8 cellular contexts compared by ENCODE assay signal in the genomic region with DNA sequence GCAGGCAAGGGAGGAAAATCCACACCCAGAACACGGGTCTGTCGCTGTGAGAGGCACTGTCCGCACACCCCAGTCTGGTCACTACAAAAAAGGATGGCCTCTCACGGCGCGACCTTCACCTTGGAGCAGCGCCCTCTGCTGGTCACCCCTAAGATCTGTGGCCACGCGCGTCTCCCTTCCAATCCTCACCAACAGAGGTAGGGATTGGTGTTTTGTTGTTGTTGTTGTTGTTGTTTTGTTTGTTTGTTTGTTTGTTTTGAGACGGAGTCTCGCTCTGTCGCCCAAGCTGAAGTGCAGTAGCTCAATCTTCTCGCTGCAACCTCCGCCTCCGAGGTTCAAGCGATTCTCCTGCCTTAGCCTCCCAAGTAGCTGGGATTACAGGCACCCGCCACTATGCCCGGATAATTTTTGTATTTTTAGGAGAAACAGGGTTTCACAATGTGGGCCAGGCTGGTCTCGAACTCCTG. TPM values are rescaled to one million over a fixed set of nuclear protein-coding genes. Genes with fewer than 3 reads are reported as not detected.
DNase-seq lines count a peak whose midpoint lies in the region; ATAC-seq, FAIRE-seq and TF ChIP-seq lines count a peak whose summit lies in the region.

No MANE protein-coding gene starts in this region.

- peaks cover 5% of the 10 kb centered on the region for H3K4me1 Mint-ChIP-seq in activated CD4-positive, alpha-beta memory T cell treated with anti-CD3 and anti-CD28 coated beads for 36 hours (ENCODE audit: low read depth)
- peaks cover 3% of the 10 kb centered on the region for H3K4me1 Mint-ChIP-seq in nephron

- H3K9me3 ChIP-seq in endothelial cell of umbilical vein (replicated peaks; ENCODE audit: control insufficient read depth, insufficient read depth, low read length) (no peaks in the 10 kb centered on the region), testis (no peaks in the 10 kb centered on the region)

- 41 to 50% methylated on average over 17 to 20 of the region's 20 CpGs for WGBS in testis, 2 donors

- H3K4me3 ChIP-seq in NB4 (ENCODE audit: low read depth, low read length) (no peak overlapping the region), endothelial cell of umbilical vein (replicated peaks in 1 of 3; ENCODE audit: insufficient read depth in 1 of 3, low read depth in 1 of 3, low read length in 3 of 3) (no peak overlapping the region), testis (peak overlapping the region in 1 of 2 donors; percentile 26)

- DNase-seq in NK-92 treated with Interleukin-12 subunit alpha and Interleukin-12 subunit beta, amount 100 ng/mL, for 24 hours (lab: John Stamatoyannopoulos, UW) = peak; percentile 13
- DNase-seq in NK-92 (lab: John Stamatoyannopoulos, UW; ENCODE audit: unreplicated experiment) (no peak), NB4 (ENCODE audit: low read depth) (peak; percentile 60), endothelial cell of umbilical vein (ENCODE audit: low read depth, low spot score) (peak; percentile 26), testis (peak; percentile 77)
- peak; percentile 80 for DNase-seq in activated CD4-positive, alpha-beta memory T cell treated with anti-CD3 and anti-CD28 coated beads for 36 hours

- H3K9ac ChIP-seq in endothelial cell of umbilical vein (replicated peaks; ENCODE audit: extremely low read depth, insufficient read depth, low read length) = no peak overlapping the region

- intact Hi-C loops in activated CD4-positive, alpha-beta memory T cell treated with anti-CD3 and anti-CD28 coated beads for 36 hours (cut with micrococcal nuclease) = loop anchor here (1.0 to 5.0 kb wide), 2 partner anchors 15 to 49 kb away; partner anchors contain the start of gene C17orf58
- intact Hi-C loops in endothelial cell of umbilical vein (cut with micrococcal nuclease) = loop anchor here (1.0 kb wide), 3 partner anchors 16 to 211 kb away; no protein-coding TSS in a partner anchor
- intact Hi-C loops in testis (cut with DNase I; ENCODE audit: low total_unique reads) = no loop called here

- H3K27ac ChIP-seq in endothelial cell of umbilical vein (ENCODE audit: insufficient read depth, low read depth, low read length) = no peak overlapping the region
- no peak overlapping the region for H3K27ac ChIP-seq in testis

- dilution Hi-C loops in endothelial cell of umbilical vein (cut with MboI; ENCODE audit: extremely low pct_ligation_motif_present, low sequenced_read_pairs) = no loop called here

- no peak overlapping the region for H3K27ac Mint-ChIP-seq in activated CD4-positive, alpha-beta memory T cell treated with anti-CD3 and anti-CD28 coated beads for 36 hours
- no peak overlapping the region for H3K27ac Mint-ChIP-seq in nephron

- H3K79me2 ChIP-seq in endothelial cell of umbilical vein (ENCODE audit: control insufficient read depth, insufficient read depth, low read length) = no peaks in the 10 kb centered on the region

- H4K20me1 ChIP-seq in endothelial cell of umbilical vein (replicated peaks; ENCODE audit: control insufficient read depth, extremely low read depth, insufficient read depth, low read length) = no peaks in the 10 kb centered on the region

- no TSS peak for BruUV-seq in endothelial cell of umbilical vein (replicated peaks; lab: Mats Ljungman, UMichigan)

- no peaks in the 10 kb centered on the region for H3K36me3 Mint-ChIP-seq in activated CD4-positive, alpha-beta memory T cell treated with anti-CD3 and anti-CD28 coated beads for 36 hours
- no peaks in the 10 kb centered on the region for H3K36me3 Mint-ChIP-seq in nephron (ENCODE audit: low read depth)

- H2AFZ ChIP-seq in endothelial cell of umbilical vein (ENCODE audit: low read depth, low read length) = peak overlapping the region; percentile 41

- ATAC-seq in HG03378 (IDR thresholded peaks at IDR 0.05; ENCODE audit: unreplicated experiment) = no peak

- CTCF ChIA-PET in activated CD4-positive, alpha-beta memory T cell treated with anti-CD3 and anti-CD28 coated beads for 36 hours (lab: Charles Lee) = interaction anchor here (0.8 to 4.1 kb wide), 11 partner anchors 8 to 419 kb away, joined by 3 to 21 read pairs (median 4); partner anchors contain the start of gene C17orf58
- CTCF ChIA-PET in endothelial cell of umbilical vein (lab: Charles Lee) = interaction anchor here (0.7 to 3.4 kb wide), 7 partner anchors 9 to 145 kb away, joined by 3 to 12 read pairs (median 4); partner anchors contain the start of gene C17orf58

- peaks cover 2% of the 10 kb centered on the region for H3K27me3 Mint-ChIP-seq in activated CD4-positive, alpha-beta memory T cell treated with anti-CD3 and anti-CD28 coated beads for 36 hours
- peaks cover 22% of the 10 kb centered on the region for H3K27me3 Mint-ChIP-seq in nephron (ENCODE audit: low read depth)

- no peaks in the 10 kb centered on the region for H3K9me3 Mint-ChIP-seq in activated CD4-positive, alpha-beta memory T cell treated with anti-CD3 and anti-CD28 coated beads for 36 hours
- H3K9me3 Mint-ChIP-seq in nephron = no peaks in the 10 kb centered on the region

- FAIRE-seq in endothelial cell of umbilical vein (lab: Jason Lieb, UNC) = peak; percentile 81

- no peaks in the 10 kb centered on the region for H3K36me3 ChIP-seq in endothelial cell of umbilical vein (ENCODE audit: control insufficient read depth in 2 of 2, extremely low read depth in 1 of 2, insufficient read depth in 2 of 2, low read length in 2 of 2)
- no peaks in the 10 kb centered on the region for H3K36me3 ChIP-seq in testis (ENCODE audit: low read depth, missing control alignments)

- H3K9me1 ChIP-seq in endothelial cell of umbilical vein (replicated peaks; ENCODE audit: control insufficient read depth, extremely low read depth, insufficient read depth, low read length) = no peaks in the 10 kb centered on the region

- POLR2A ChIA-PET in activated CD4-positive, alpha-beta memory T cell treated with anti-CD3 and anti-CD28 coated beads for 36 hours (lab: Charles Lee) = interaction anchor here (1.0 kb wide), 1 partner anchor 15 kb away, joined by 3 read pairs; the partner anchor contains the start of gene C17orf58
- POLR2A ChIA-PET in endothelial cell of umbilical vein (lab: Charles Lee) = no interaction called here

- H3K4me2 ChIP-seq in endothelial cell of umbilical vein (ENCODE audit: insufficient read depth, low read length) = peak overlapping the region; percentile 1

- peaks cover 0 to 5% of the 10 kb centered on the region in 2 experiments for H3K27me3 ChIP-seq in endothelial cell of umbilical vein (ENCODE audit: control insufficient read depth in 2 of 2, insufficient read depth in 2 of 2, low read length in 2 of 2)
- no peaks in the 10 kb centered on the region for H3K27me3 ChIP-seq in testis

- TF ChIP-seq POLR2A in NB4 (IDR thresholded peaks at IDR 0.05; ENCODE audit: extremely low read depth, insufficient read length) (no peak), endothelial cell of umbilical vein (IDR thresholded peaks at IDR 0.05; ENCODE audit: low read depth, low read length) (no peak), testis (IDR thresholded peaks at IDR 0.05) (no peak)

- TF ChIP-seq CTCF in NB4 (IDR thresholded peaks at IDR 0.05; ENCODE audit: low read depth, low read length) (peak; percentile 75), endothelial cell of umbilical vein (IDR thresholded peaks at IDR 0.05; ENCODE audit: extremely low read depth in 1 of 2, insufficient read depth in 1 of 2, low read depth in 1 of 2, low read length in 2 of 2) (peak; percentile 66 to 76), nephron (IDR thresholded peaks at IDR 0.05; ENCODE audit: unreplicated experiment in 3 of 3) (peak; percentile 33 to 58 (median 44)), testis (IDR thresholded peaks at IDR 0.05) (peak; percentile 58 to 73 (median 70))

- H3K4me1 ChIP-seq in endothelial cell of umbilical vein (ENCODE audit: control insufficient read depth, extremely low read depth, insufficient read depth, low read length) = no peaks in the 10 kb centered on the region
- H3K4me1 ChIP-seq in testis = no peaks in the 10 kb centered on the region

- peak overlapping the region; percentile 58 for H3K4me3 Mint-ChIP-seq in activated CD4-positive, alpha-beta memory T cell treated with anti-CD3 and anti-CD28 coated beads for 36 hours
- H3K4me3 Mint-ChIP-seq in nephron = no peak overlapping the region

TF ChIP-seq in endothelial cell of umbilical vein, 7 proteins besides CTCF, POLR2A, EP300 and RAD21 (continues in another document):
- TF ChIP-seq JUN (IDR thresholded peaks at IDR 0.05; ENCODE audit: borderline replicate concordance, insufficient read depth, insufficient read length, low read depth) = no peak
- no peak for TF ChIP-seq MYC (IDR thresholded peaks at IDR 0.05; ENCODE audit: low read depth, low read length)
- TF ChIP-seq FOS (IDR thresholded peaks at IDR 0.05; ENCODE audit: borderline replicate concordance, insufficient read depth, low read length) = no peak
- TF ChIP-seq GATA2 (IDR thresholded peaks at IDR 0.05; ENCODE audit: insufficient read depth, insufficient read length, low read depth, low read length) = no peak

RNA-seq across cellular contexts. Expression of gene C17orf58, which starts 15.0 kb away (rescaled TPM):
- total RNA-seq in activated CD4-positive, alpha-beta memory T cell treated with anti-CD3 and anti-CD28 coated beads for 36 hours = 10 to 100 TPM; 29.8 to 31.1 TPM
- total RNA-seq in endothelial cell of umbilical vein = 13.4 and 24.5 TPM in 2 replicates
- polyA plus RNA-seq in endothelial cell of umbilical vein = 35.5 and 40.0 TPM in 2 replicates
- 28.6 and 34.5 TPM in 2 replicates for polyA plus RNA-seq in endothelial cell of umbilical vein (2011; cell fraction: cytosol; rRNA removed)
- 38.6 and 39.9 TPM in 2 replicates for polyA plus RNA-seq in endothelial cell of umbilical vein (2011; cell fraction: nucleus; rRNA removed)
- polyA plus RNA-seq in endothelial cell of umbilical vein (2012) = 22.3 and 24.3 TPM in 2 replicates
- 25.1 and 29.9 TPM in 2 replicates for polyA minus RNA-seq in endothelial cell of umbilical vein
- 5.3 TPM for polyA minus RNA-seq in endothelial cell of umbilical vein (2011; cell fraction: cytosol; rRNA and poly(A)+ RNA removed)
- 13.5 and 20.5 TPM in 2 replicates for polyA minus RNA-seq in endothelial cell of umbilical vein (2011; cell fraction: nucleus; rRNA and poly(A)+ RNA removed)
- 10 to 100 TPM; 13.1 to 14.5 TPM for total RNA-seq in testis
- 13.5 TPM for polyA plus RNA-seq in testis (ENCODE audit: insufficient read depth, low read depth, low replicate concordance)

RNA-seq across cellular contexts. Expression of gene KPNA2, which starts 24.3 kb away (rescaled TPM):
- total RNA-seq in activated CD4-positive, alpha-beta memory T cell treated with anti-CD3 and anti-CD28 coated beads for 36 hours = 100 to 1,000 TPM; 225 to 229 TPM
- 311 and 382 TPM in 2 replicates for total RNA-seq in endothelial cell of umbilical vein
- polyA plus RNA-seq in endothelial cell of umbilical vein = 252 and 259 TPM in 2 replicates
- polyA plus RNA-seq in endothelial cell of umbilical vein (2011; cell fraction: cytosol; rRNA removed) = 238 and 268 TPM in 2 replicates
- polyA plus RNA-seq in endothelial cell of umbilical vein (2011; cell fraction: nucleus; rRNA removed) = 209 and 217 TPM in 2 replicates
- polyA plus RNA-seq in endothelial cell of umbilical vein (2012) = 267 and 391 TPM in 2 replicates
- polyA minus RNA-seq in endothelial cell of umbilical vein = 488 and 522 TPM in 2 replicates
- 278 TPM for polyA minus RNA-seq in endothelial cell of umbilical vein (2011; cell fraction: cytosol; rRNA and poly(A)+ RNA removed)
- polyA minus RNA-seq in endothelial cell of umbilical vein (2011; cell fraction: nucleus; rRNA and poly(A)+ RNA removed) = 156 and 233 TPM in 2 replicates
- total RNA-seq in testis = 100 to 1,000 TPM; 143 to 157 TPM
- 481 TPM for polyA plus RNA-seq in testis (ENCODE audit: insufficient read depth, low read depth, low replicate concordance)
